ENCODE assay signal across 8 cellular contexts in the genomic region with DNA sequence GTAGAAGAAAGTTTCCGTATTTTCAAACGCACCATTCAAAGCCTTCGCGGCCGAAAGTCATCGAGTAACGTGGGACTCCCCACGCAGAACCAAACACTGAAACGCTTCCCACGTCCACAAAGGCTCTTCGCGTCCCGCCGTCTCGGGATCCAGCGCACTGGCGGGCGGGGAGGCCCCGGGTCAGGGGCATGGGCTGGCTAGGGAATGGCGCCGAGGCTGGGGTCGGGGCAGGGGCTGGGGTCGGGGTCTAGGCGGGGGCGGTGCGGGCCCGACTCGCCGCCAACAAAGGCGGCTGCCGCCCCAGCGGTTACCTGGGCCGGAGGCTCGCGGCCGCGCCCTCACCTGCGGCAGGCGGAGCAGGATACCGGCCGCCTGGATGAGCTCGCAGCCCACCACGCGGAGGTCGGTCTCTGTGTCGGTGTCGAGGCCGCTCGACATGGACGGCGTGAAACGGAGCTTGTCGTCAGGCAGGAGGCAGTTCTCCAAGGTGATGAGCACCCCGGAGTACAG. TPM values are rescaled to one million over a fixed set of nuclear protein-coding genes. Genes with fewer than 3 reads are reported as not detected.
A peak's percentile ranks its signal among the peaks of the same experiment; 100 is the strongest.
DNase-seq lines count a peak whose midpoint lies in the region; ATAC-seq and TF ChIP-seq lines count a peak whose summit lies in the region.

No MANE protein-coding gene starts in this region.

- BruUV-seq in Panc1 (replicated peaks; lab: Mats Ljungman, UMichigan): no TSS peak

- in situ Hi-C loops in GM23248 (cut with MboI): no loop called here
- in situ Hi-C loops in Panc1 (cut with HindIII; ENCODE audit: low pct_unique_long_range_greater_than_20kb, low sequenced_read_pairs): no loop called here

- H3K4me1 Mint-ChIP-seq in CD8-positive, alpha-beta T cell (ENCODE audit: low read depth): peaks cover 44% of the 10 kb centered on the region

- H3K9me2 ChIP-seq in GM23248 (ENCODE audit: insufficient read depth): no peaks in the 10 kb centered on the region

- peaks cover 31% of the 10 kb centered on the region for H3F3A ChIP-seq in GM23248 (ENCODE audit: insufficient read depth)

- peaks cover 70% of the 10 kb centered on the region for H3K36me3 Mint-ChIP-seq in CD8-positive, alpha-beta T cell

- intact Hi-C loops in CD8-positive, alpha-beta T cell (cut with DNase I, micrococcal nuclease): loop anchor here (1.0 to 5.0 kb wide), 8 partner anchors 9 to 166 kb away; a partner anchor contains a TSS
- intact Hi-C loops in Panc1 (cut with micrococcal nuclease; ENCODE audit: unreplicated experiment): no loop called here

- peak overlapping the region; percentile 82 for H3K27ac Mint-ChIP-seq in CD8-positive, alpha-beta T cell

- H3K27ac ChIP-seq in CD8-positive, alpha-beta T cell (ENCODE audit: low read depth, low read length): peak overlapping the region; percentile 80
- H3K27ac ChIP-seq in GM23248 (peak overlapping the region; percentile 75), Panc1 (ENCODE audit: low read length) (peak overlapping the region; percentile 95), esophagus (ENCODE audit: low read depth in 2 of 2, low read length in 1 of 2) (peak overlapping the region; percentile 88 to 92), parathyroid adenoma (peak overlapping the region; percentile 70)

- peak in 1 of 7 experiments; percentile 32 for DNase-seq in CD8-positive, alpha-beta T cell
- DNase-seq in GM23248: peak; percentile 49
- no peak for DNase-seq in Panc1 (ENCODE audit: low read depth, low spot score)
- DNase-seq in GM10248 (ENCODE audit: extremely low spot score): no peak
- DNase-seq in DMS153 treated with DMSO at 0.1 percent for 48 hours (lab: John Stamatoyannopoulos, UW; ENCODE audit: unreplicated experiment): no peak
- no peak for DNase-seq in NCI-H1436 treated with DMSO at 0.1 percent for 48 hours (lab: John Stamatoyannopoulos, UW)

- H3K9ac ChIP-seq in GM23248 (peak overlapping the region; percentile 95), parathyroid adenoma (peak overlapping the region; percentile 67)

- CTCF ChIA-PET in CD8-positive, alpha-beta T cell (lab: Charles Lee): interaction anchor here (0.8 to 2.1 kb wide), 5 partner anchors 12 to 39 kb away, joined by 3 to 12 read pairs (median 3); a partner anchor contains a TSS
- CTCF ChIA-PET in Panc1 (lab: Charles Lee): interaction anchor here (0.6 to 0.9 kb wide), 2 partner anchors 33 to 75 kb away, joined by 4 read pairs; no protein-coding TSS in a partner anchor
- CTCF ChIA-PET in GM10248 (lab: Yijun Ruan, JAX): interaction anchor here (0.8 to 2.9 kb wide), 13 partner anchors 9 to 106 kb away, joined by 3 to 20 read pairs (median 6); a partner anchor contains a TSS

- peak overlapping the region; percentile 94 for H3K4me2 ChIP-seq in GM23248 (ENCODE audit: unreplicated experiment)
- H3K4me2 ChIP-seq in parathyroid adenoma (ENCODE audit: low read length): peak overlapping the region; percentile 91

- H3K9me3 ChIP-seq in CD8-positive, alpha-beta T cell (ENCODE audit: low read length): no peaks in the 10 kb centered on the region
- H3K9me3 ChIP-seq in GM23248 (ENCODE audit: low read depth) (no peaks in the 10 kb centered on the region), Panc1 (ENCODE audit: control insufficient read depth, insufficient read depth, low read depth, low read length) (no peaks in the 10 kb centered on the region), esophagus (ENCODE audit: control insufficient read depth in 2 of 2, insufficient read depth in 1 of 2, low read depth in 1 of 2, low read length in 1 of 2) (no peaks in the 10 kb centered on the region), parathyroid adenoma (ENCODE audit: control insufficient read depth, low read length) (no peaks in the 10 kb centered on the region)

- no peak for TF ChIP-seq CTCF in CD8-positive, alpha-beta T cell (IDR thresholded peaks at IDR 0.05)
- TF ChIP-seq CTCF in Panc1 (IDR thresholded peaks at IDR 0.05) (no peak), parathyroid adenoma (IDR thresholded peaks at IDR 0.05) (no peak), GM10248 (IDR thresholded peaks at IDR 0.05; ENCODE audit: control extremely low read depth, extremely low read depth, low read depth, missing control alignments) (no peak)

- no peaks in the 10 kb centered on the region for H4K20me1 ChIP-seq in GM23248 (ENCODE audit: insufficient read depth)

- peak; percentile 0 for ATAC-seq in CD8-positive, alpha-beta T cell
- ATAC-seq in Panc1: no peak

- H3K4me3 ChIP-seq in CD8-positive, alpha-beta T cell (ENCODE audit: low read depth, low read length): peak overlapping the region; percentile 76
- H3K4me3 ChIP-seq in GM23248 (peak overlapping the region; percentile 80), Panc1 (ENCODE audit: low read depth in 2 of 2, low read length in 2 of 2) (peak overlapping the region; percentile 93 to 100), esophagus (ENCODE audit: low read depth in 1 of 2, low read length in 2 of 2) (peak overlapping the region; percentile 97 to 99), parathyroid adenoma (ENCODE audit: low read depth, low read length) (peak overlapping the region; percentile 89)

- H3K36me3 ChIP-seq in CD8-positive, alpha-beta T cell (ENCODE audit: insufficient read depth, low read length): peaks cover 45% of the 10 kb centered on the region
- H3K36me3 ChIP-seq in GM23248 (ENCODE audit: low read depth) (peaks cover 26% of the 10 kb centered on the region; the same call in 1 of the 2 replicates), Panc1 (ENCODE audit: control insufficient read depth, insufficient read depth, low read length) (peaks cover 7% of the 10 kb centered on the region), esophagus (ENCODE audit: control insufficient read depth in 2 of 2, insufficient read depth in 2 of 2, low read length in 1 of 2) (peaks cover 10 to 35% of the 10 kb centered on the region in 2 donors), parathyroid adenoma (ENCODE audit: control insufficient read depth, insufficient read depth, low read length) (no peaks in the 10 kb centered on the region)

- no peaks in the 10 kb centered on the region for H3K9me3 Mint-ChIP-seq in CD8-positive, alpha-beta T cell

- H3K27me3 ChIP-seq in CD8-positive, alpha-beta T cell (ENCODE audit: insufficient read depth, low read length): no peaks in the 10 kb centered on the region
- H3K27me3 ChIP-seq in GM23248 (replicated peaks; ENCODE audit: insufficient read depth): no peaks in the 10 kb centered on the region
- no peaks in the 10 kb centered on the region for H3K27me3 ChIP-seq in Panc1 (ENCODE audit: control insufficient read depth, insufficient read depth, low read length)
- H3K27me3 ChIP-seq in esophagus (ENCODE audit: control insufficient read depth in 1 of 2, insufficient read depth in 2 of 2, low read length in 2 of 2): no peaks in the 10 kb centered on the region
- no peaks in the 10 kb centered on the region for H3K27me3 ChIP-seq in parathyroid adenoma (ENCODE audit: control insufficient read depth, insufficient read depth, low read length)

- H2AFZ ChIP-seq in GM23248 (peak overlapping the region; percentile 63), parathyroid adenoma (peak overlapping the region; percentile 79)

- no peaks in the 10 kb centered on the region for H3K27me3 Mint-ChIP-seq in CD8-positive, alpha-beta T cell (ENCODE audit: low read depth)

- H3K4me3 Mint-ChIP-seq in CD8-positive, alpha-beta T cell: peak overlapping the region; percentile 89

- peaks cover 97% of the 10 kb centered on the region for H3K79me2 ChIP-seq in GM23248 (ENCODE audit: insufficient read depth)
- peaks cover 10% of the 10 kb centered on the region for H3K79me2 ChIP-seq in parathyroid adenoma

- H3K4me1 ChIP-seq in CD8-positive, alpha-beta T cell (ENCODE audit: insufficient read depth, low read length): peaks cover 30% of the 10 kb centered on the region
- H3K4me1 ChIP-seq in GM23248 (ENCODE audit: insufficient read depth): peaks cover 11% of the 10 kb centered on the region
- H3K4me1 ChIP-seq in Panc1 (ENCODE audit: control insufficient read depth, insufficient read depth, low read length): peaks cover 44% of the 10 kb centered on the region
- peaks cover 0 to 21% of the 10 kb centered on the region in 2 donors for H3K4me1 ChIP-seq in esophagus (ENCODE audit: control insufficient read depth in 2 of 2, insufficient read depth in 2 of 2, low read length in 1 of 2)
- no peaks in the 10 kb centered on the region for H3K4me1 ChIP-seq in parathyroid adenoma

- 1 to 2% methylated on average over 37 to 47 of the region's 54 CpGs for WGBS in GM23248 (ENCODE audit: low coverage in 1 of 2, low lambda C conversion rate in 2 of 2, missing lambda C conversion rate in 2 of 2), 2 experiments
- WGBS in esophagus, 2 donors: 0 to 1% methylated on average over 37 to 54 of the region's 54 CpGs

- POLR2A ChIA-PET in CD8-positive, alpha-beta T cell (lab: Charles Lee): interaction anchor here (1.0 to 3.1 kb wide), 9 partner anchors 9 to 379 kb away, joined by 3 to 46 read pairs (median 8); a partner anchor contains a TSS
- POLR2A ChIA-PET in Panc1 (lab: Charles Lee): interaction anchor here (0.9 kb wide), 1 partner anchor 23 kb away, joined by 6 read pairs; a partner anchor contains a TSS
- POLR2A ChIA-PET in GM10248 (lab: Yijun Ruan, JAX): interaction anchor here (1.0 to 1.4 kb wide), 3 partner anchors 10 to 26 kb away, joined by 4 to 8 read pairs (median 5); a partner anchor contains a TSS

RNA-seq across cellular contexts. Expression of a gene that starts 0.4 kb away (rescaled TPM):
- total RNA-seq in CD8-positive, alpha-beta T cell: 100 to 1,000 TPM; 307 to 328 TPM
- total RNA-seq in GM23248 (2014; rRNA removed; shearing (Covaris generic)): 150 and 185 TPM in 2 replicates
- polyA plus RNA-seq in GM23248 (2016; fragmentation: Nextera tagmentation; extraction: Ambion mirVana) (151 and 199 TPM in 2 replicates), esophagus (100 to 1,000 TPM in 1 of 2 donors, 10 to 100 TPM in 1; 97.9 to 210 TPM)
- total RNA-seq in Panc1 (2021; ENCODE audit: unreplicated experiment): 297 TPM
- polyA plus RNA-seq in Panc1 (2012; ENCODE audit: insufficient read length): 235 TPM

RNA-seq across cellular contexts. Expression of a gene that starts 8.4 kb away (rescaled TPM):
- 10 to 100 TPM; 92.6 to 92.7 TPM for total RNA-seq in CD8-positive, alpha-beta T cell
- 88.9 and 105 TPM in 2 replicates for total RNA-seq in GM23248 (2014; rRNA removed; shearing (Covaris generic))
- polyA plus RNA-seq in GM23248 (2016; fragmentation: Nextera tagmentation; extraction: Ambion mirVana) (176 and 181 TPM in 2 replicates), esophagus (100 to 1,000 TPM in 1 of 2 donors, 10 to 100 TPM in 1; 59.1 to 148 TPM)
- 196 TPM for total RNA-seq in Panc1 (2021; ENCODE audit: unreplicated experiment)
- polyA plus RNA-seq in Panc1 (2012; ENCODE audit: insufficient read length): 252 TPM

RNA-seq across cellular contexts. Expression of a gene that starts 22.3 kb away (rescaled TPM):
- total RNA-seq in CD8-positive, alpha-beta T cell: not detected
- total RNA-seq in GM23248 (2014; rRNA removed; shearing (Covaris generic)): 0.51 and 0.97 TPM in 2 replicates
- polyA plus RNA-seq in GM23248 (2016; fragmentation: Nextera tagmentation; extraction: Ambion mirVana): 0.44 and 0.70 TPM in 2 replicates
- 1.9 TPM for total RNA-seq in Panc1 (2021; ENCODE audit: unreplicated experiment)
- polyA plus RNA-seq in Panc1 (2012; ENCODE audit: insufficient read length): 3.7 TPM
- polyA plus RNA-seq in esophagus: 10 to 100 TPM; 10.6 to 12.4 TPM

RNA-seq across cellular contexts. Expression of a gene that starts 23.7 kb away (rescaled TPM):
- 10 to 100 TPM; 58.4 to 62.6 TPM for total RNA-seq in CD8-positive, alpha-beta T cell
- 118 and 120 TPM in 2 replicates for total RNA-seq in GM23248 (2014; rRNA removed; shearing (Covaris generic))
- polyA plus RNA-seq in GM23248 (2016; fragmentation: Nextera tagmentation; extraction: Ambion mirVana) (216 and 218 TPM in 2 replicates), esophagus (100 to 1,000 TPM; 155 to 158 TPM)
- total RNA-seq in Panc1 (2021; ENCODE audit: unreplicated experiment): 335 TPM
- polyA plus RNA-seq in Panc1 (2012; ENCODE audit: insufficient read length): 354 TPM

RNA-seq across cellular contexts. Expression of a gene that starts 36.8 kb away (rescaled TPM):
- total RNA-seq in CD8-positive, alpha-beta T cell: not detected
- total RNA-seq in GM23248 (2014; rRNA removed; shearing (Covaris generic)): 1.4 and 2.3 TPM in 2 replicates
- polyA plus RNA-seq in GM23248 (2016; fragmentation: Nextera tagmentation; extraction: Ambion mirVana) (0.60 and 1.3 TPM in 2 replicates), esophagus (10 to 100 TPM; 21.0 to 21.4 TPM)
- total RNA-seq in Panc1 (2021; ENCODE audit: unreplicated experiment): 858 TPM
- polyA plus RNA-seq in Panc1 (2012; ENCODE audit: insufficient read length): 1,549 TPM
